Comparison of ENCODE assay signal across 11 cellular contexts in the genomic region with DNA sequence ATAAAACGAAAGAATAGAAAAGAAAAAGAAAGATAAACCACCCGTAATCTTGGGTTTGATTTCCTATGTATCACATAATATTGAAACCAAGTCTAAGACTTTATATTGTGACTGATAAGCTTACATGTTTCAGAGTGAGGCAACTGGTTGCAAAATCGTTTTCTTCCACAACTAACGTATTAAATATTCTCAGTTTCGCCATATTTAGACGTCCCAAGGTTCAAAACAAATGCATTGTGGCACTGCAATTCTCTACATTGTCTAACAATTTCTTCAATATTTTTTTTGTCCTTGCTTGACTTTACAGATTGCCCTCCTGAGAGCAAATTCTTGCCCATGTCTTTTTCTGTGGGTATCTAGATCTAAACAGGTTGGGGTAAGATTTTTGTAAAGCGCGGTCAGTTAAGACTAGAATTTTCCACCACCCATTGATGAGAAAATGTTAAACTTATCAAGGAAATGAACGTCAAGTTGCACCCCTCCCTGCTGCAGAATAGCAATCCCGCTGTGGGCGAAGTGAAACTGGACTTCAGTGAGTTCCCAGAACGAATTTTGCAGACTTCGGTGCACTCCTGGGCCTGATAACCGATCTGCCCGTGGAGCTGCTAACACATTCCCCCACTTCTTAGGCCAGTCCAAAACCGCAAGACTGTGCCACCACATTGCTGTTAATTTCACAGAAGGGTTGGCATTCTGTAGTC. TPM values are rescaled to one million over a fixed set of nuclear protein-coding genes. Genes with fewer than 3 reads are reported as not detected.
DNase-seq lines count a peak whose midpoint lies in the region; TF ChIP-seq lines count a peak whose summit lies in the region.
"Had no signal": no experiment of that assay in that cellular context is flagged by ENCODE, and none has a peak within 500 bp of the region (broad histone marks: within the 10 kb centered on the region; RNA-seq: fewer than 3 reads in every experiment).

No MANE protein-coding gene starts in this region.

- no peak overlapping the region for H3K9ac ChIP-seq in rectal smooth muscle tissue (ENCODE audit: low read length)

- peaks cover 48% of the 10 kb centered on the region for H3K27me3 Mint-ChIP-seq in endothelial cell (ENCODE audit: unreplicated experiment)

- no peak overlapping the region for H3K4me3 Mint-ChIP-seq in endothelial cell (ENCODE audit: unreplicated experiment)
- H3K4me3 Mint-ChIP-seq: T-helper 2 cell treated with Interferon-gamma antibody and Interleukin-4, amounts not matched to agents 5 μg/mL and 100 μg/mL, for 36 hours had no signal

- H3K4me1 Mint-ChIP-seq in endothelial cell (ENCODE audit: unreplicated experiment): peaks cover 26% of the 10 kb centered on the region

- no peaks in the 10 kb centered on the region for H3K4me1 ChIP-seq in rectal smooth muscle tissue (ENCODE audit: control insufficient read depth, insufficient read depth, low read length)

- H3K27ac Mint-ChIP-seq in endothelial cell (ENCODE audit: unreplicated experiment): no peak overlapping the region
- H3K27ac Mint-ChIP-seq: IgD-negative memory B cell; T-helper 2 cell treated with Interferon-gamma antibody and Interleukin-4, amounts not matched to agents 5 μg/mL and 100 μg/mL, for 36 hours had no signal

- peaks cover under 1% of the 10 kb centered on the region for H3K27me3 ChIP-seq in rectal smooth muscle tissue (ENCODE audit: control insufficient read depth, insufficient read depth, low read length)

- no peaks in the 10 kb centered on the region for H3K36me3 ChIP-seq in rectal smooth muscle tissue (ENCODE audit: control insufficient read depth, insufficient read depth, low read length)

- no peak overlapping the region for H3K27ac ChIP-seq in rectal smooth muscle tissue (ENCODE audit: low read depth, low read length)

- no peaks in the 10 kb centered on the region for H3K9me3 Mint-ChIP-seq in endothelial cell (ENCODE audit: unreplicated experiment)
- H3K9me3 Mint-ChIP-seq: T-helper 2 cell treated with Interferon-gamma antibody and Interleukin-4, amounts not matched to agents 5 μg/mL and 100 μg/mL, for 36 hours had no signal

- peak overlapping the region; percentile 99 for H3K4me3 ChIP-seq in fibroblast of mammary gland (ENCODE audit: control insufficient read depth, low read depth, low read length)
- peak overlapping the region; percentile 79 for H3K4me3 ChIP-seq in rectal smooth muscle tissue (ENCODE audit: low read length)

- DNase-seq in GM03348 (ENCODE audit: low spot score): peak; percentile 29
- peak; percentile 69 for DNase-seq in RPMI7951 (ENCODE audit: low read depth)
- peak; percentile 49 for DNase-seq in fibroblast of mammary gland (ENCODE audit: low read depth)
- no peak for DNase-seq in endothelial cell (ENCODE audit: low spot score)
- DNase-seq in NCI-H226: no peak
- DNase-seq in activated T-cell treated with anti-CD3 and anti-CD28 coated beads, Interleukin-2, amount 50 U/mL, for 1 hour: no peak
- DNase-seq in DMS153 (lab: John Stamatoyannopoulos, UW): no peak
- DNase-seq: amygdala had no signal

- no peaks in the 10 kb centered on the region for H3K36me3 Mint-ChIP-seq in endothelial cell (ENCODE audit: low read depth, unreplicated experiment)

- TF ChIP-seq CTCF in fibroblast of mammary gland (conservative IDR thresholded peaks at IDR 0.05; ENCODE audit: control insufficient read depth, insufficient read depth, low read depth, low read length): no peak
- no peak for TF ChIP-seq CTCF in endothelial cell (IDR thresholded peaks at IDR 0.05; ENCODE audit: unreplicated experiment)

RNA-seq across cellular contexts. Expression of gene TBX3, which starts 2.7 kb away (rescaled TPM):
- 51.4 and 61.6 TPM in 2 replicates for total RNA-seq in RPMI7951 (2014; rRNA removed; shearing (Covaris generic))
- total RNA-seq in endothelial cell (ENCODE audit: unreplicated experiment): 0.41 TPM

Comparison
In these comparisons a context has a peak if more than half of its experiments do, and no peak if none do; other contexts are left out.
1. DNase-seq: peak in GM03348 (single experiment), RPMI7951 (single experiment) and fibroblast of mammary gland (single experiment); none in endothelial cell (single experiment), NCI-H226 (single experiment), activated T-cell treated with anti-CD3 and anti-CD28 coated beads, Interleukin-2, amount 50 U/mL, for 1 hour (single experiment) and DMS153 (single experiment).
2. RNA of gene TBX3, which starts 2.7 kb away (total RNA-seq): 51.4 to 61.6 TPM in RPMI7951; 0.41 TPM in endothelial cell (single experiment); every median in the first group is over 10 times any median in the second.